Comparison of ENCODE assay signal across 8 cellular contexts in genomic region chr1:206608108-206608698, GRCh38. TPM values are rescaled to one million over a fixed set of nuclear protein-coding genes. Genes with fewer than 3 reads are reported as not detected.
DNase-seq lines count a peak whose midpoint lies in the region; ATAC-seq, FAIRE-seq and TF ChIP-seq lines count a peak whose summit lies in the region.

No MANE protein-coding gene starts in this region.

- peaks cover 17% of the 10 kb centered on the region for H3K79me2 ChIP-seq in GM23248 (ENCODE audit: insufficient read depth)

- H3K36me3 ChIP-seq in GM23248 (ENCODE audit: low read depth), result peaks cover 18% of the 10 kb centered on the region

- 65 to 69% methylated on average over 7 of the region's 7 CpGs for WGBS in GM23248 (ENCODE audit: low coverage in 1 of 2, low lambda C conversion rate in 2 of 2, missing lambda C conversion rate in 2 of 2), 2 experiments

- H4K20me1 ChIP-seq in GM23248 (ENCODE audit: insufficient read depth), result no peaks in the 10 kb centered on the region

- H2AFZ ChIP-seq in GM23248, result no peak overlapping the region

- H3K27me3 ChIP-seq in GM23248 (replicated peaks; ENCODE audit: insufficient read depth), result no peaks in the 10 kb centered on the region

- in situ Hi-C loops in GM23248 (cut with MboI), result no loop called here

- DNase-seq in AG10803 (ENCODE audit: low read depth), result peak; percentile 44
- DNase-seq in GM23248, result peak; percentile 68
- DNase-seq in RCC 7860 (ENCODE audit: low spot score), result peak; percentile 31
- peak; percentile 85 for DNase-seq in activated effector memory CD4-positive, alpha-beta T cell treated with anti-CD3 and anti-CD28 coated beads, Interleukin-2, amount 50 U/mL, for 16 hours
- DNase-seq in iPS-NIHi11 (ENCODE audit: low spot score), result peak; percentile 59
- DNase-seq in stimulated activated CD4-positive, alpha-beta T cell treated with anti-CD3 and anti-CD28 coated beads, TNF-alpha, amount 100 ng/mL, for 48 hours (ENCODE audit: low read depth in 3 of 3), result peak; percentile 35 to 58 (median 43)
- DNase-seq in NCI-H446 treated with DMSO at 0.1 percent for 48 hours (lab: John Stamatoyannopoulos, UW), result no peak

- no peaks in the 10 kb centered on the region; the same call in 1 of the 2 replicates for H3F3A ChIP-seq in GM23248 (ENCODE audit: insufficient read depth)

- no peak overlapping the region for H3K9ac ChIP-seq in GM23248

- no peak overlapping the region for H3K4me2 ChIP-seq in GM23248 (ENCODE audit: unreplicated experiment)

- H3K4me1 ChIP-seq in GM23248 (ENCODE audit: insufficient read depth), result peaks cover 7% of the 10 kb centered on the region; the same call in 1 of the 2 replicates

- H3K9me2 ChIP-seq in GM23248 (ENCODE audit: insufficient read depth), result no peaks in the 10 kb centered on the region

- H3K4me3 ChIP-seq in AG10803 (ENCODE audit: low read length) (no peak overlapping the region), GM23248 (no peak overlapping the region)

- no peak for FAIRE-seq in RCC 7860 (lab: Jason Lieb, UNC)

- H3K27ac ChIP-seq in GM23248, result no peak overlapping the region

- ATAC-seq in GM19395 (IDR thresholded peaks at IDR 0.05; ENCODE audit: unreplicated experiment), result no peak

- TF ChIP-seq CTCF in AG10803 (conservative IDR thresholded peaks at IDR 0.05; ENCODE audit: low read length), result peak; percentile 75

- H3K9me3 ChIP-seq in GM23248 (ENCODE audit: low read depth), result no peaks in the 10 kb centered on the region

RNA-seq across cellular contexts. Expression of gene EIF2D, which starts 4.1 kb away (rescaled TPM):
- 46.7 and 53.4 TPM in 2 replicates for total RNA-seq in GM23248 (2014; rRNA removed; shearing (Covaris generic))
- 31.2 and 31.4 TPM in 2 replicates for polyA plus RNA-seq in GM23248 (2016; fragmentation: Nextera tagmentation; extraction: Ambion mirVana)

RNA-seq across cellular contexts. Expression of gene DYRK3, which starts 27.1 kb away (rescaled TPM):
- 28.8 and 31.5 TPM in 2 replicates for total RNA-seq in GM23248 (2014; rRNA removed; shearing (Covaris generic))
- 16.9 and 18.2 TPM in 2 replicates for polyA plus RNA-seq in GM23248 (2016; fragmentation: Nextera tagmentation; extraction: Ambion mirVana)
